In genomic region chr2:165528691-165529090, GRCh38 we compare ENCODE assay signal across 16 cellular contexts. TPM values are rescaled to one million over a fixed set of nuclear protein-coding genes. Genes with fewer than 3 reads are reported as not detected.
DNase-seq lines count a peak whose midpoint lies in the region; ATAC-seq and TF ChIP-seq lines count a peak whose summit lies in the region.
"Had no signal": no experiment of that assay in that cellular context is flagged by ENCODE, and none has a peak within 500 bp of the region (broad histone marks: within the 10 kb centered on the region; RNA-seq: fewer than 3 reads in every experiment).

No MANE protein-coding gene starts in this region.

- no peak overlapping the region for H3K4me3 ChIP-seq in iPS-20b (ENCODE audit: low read length)
- no peak overlapping the region for H3K4me3 ChIP-seq in transverse colon
- H3K4me3 ChIP-seq: GM23248 had no signal

- H3K9me3 ChIP-seq in iPS-20b (ENCODE audit: insufficient read depth, low read depth, low read length) (no peaks in the 10 kb centered on the region), transverse colon (no peaks in the 10 kb centered on the region)

- TF ChIP-seq POLR2A in transverse colon (IDR thresholded peaks at IDR 0.05): no peak

- no peak overlapping the region for H3K4me3 Mint-ChIP-seq in WTC11
- H3K4me3 Mint-ChIP-seq: B cell; CD4-positive, alpha-beta T cell had no signal

- no peaks in the 10 kb centered on the region; the same call in 1 of the 2 replicates for H3K4me1 ChIP-seq in iPS-20b (ENCODE audit: insufficient read depth, low read length)
- H3K4me1 ChIP-seq in transverse colon: no peaks in the 10 kb centered on the region

- ATAC-seq in GM18868 (IDR thresholded peaks at IDR 0.05; ENCODE audit: unreplicated experiment): peak; percentile 9
- peak; percentile 64 for ATAC-seq in WTC11
- ATAC-seq: HCT116 had no signal

- H3K27me3 Mint-ChIP-seq in WTC11 (ENCODE audit: low read depth): no peaks in the 10 kb centered on the region
- H3K27me3 Mint-ChIP-seq: B cell; CD4-positive, alpha-beta T cell had no signal

- peaks cover 15% of the 10 kb centered on the region for H3K9me3 Mint-ChIP-seq in WTC11
- H3K9me3 Mint-ChIP-seq: CD4-positive, alpha-beta T cell had no signal

- H3K27me3 ChIP-seq in iPS-20b (ENCODE audit: insufficient read depth, low read length) (no peaks in the 10 kb centered on the region), transverse colon (no peaks in the 10 kb centered on the region)

- H3K4me1 Mint-ChIP-seq in WTC11: peaks cover 11% of the 10 kb centered on the region
- H3K4me1 Mint-ChIP-seq: B cell had no signal

- no peak overlapping the region for H3K9ac ChIP-seq in iPS-20b (ENCODE audit: low read depth, low read length)
- H3K9ac ChIP-seq: GM23248 had no signal

- no peak for DNase-seq in WTC11 (ENCODE audit: low spot score)
- no peak for DNase-seq in HEK293T (ENCODE audit: extremely low spot score)
- DNase-seq in transverse colon: no peak
- no peak for DNase-seq in activated CD4-positive, alpha-beta T cell treated with anti-CD3 and anti-CD28 coated beads for 48 hours
- no peak for DNase-seq in NCI-H526 treated with DMSO at 0.1 percent for 48 hours (lab: John Stamatoyannopoulos, UW)
- DNase-seq: CD4-positive, alpha-beta T cell; DMS153; DMS79; GF-D8; GM23248; KG1 had no signal

- TF ChIP-seq CTCF in WTC11 (IDR thresholded peaks at IDR 0.05) (no peak), transverse colon (IDR thresholded peaks at IDR 0.05) (no peak)

- H3K27ac ChIP-seq in iPS-20b (ENCODE audit: low read length) (peak overlapping the region; percentile 55), transverse colon (no peak overlapping the region)
- H3K27ac ChIP-seq: C4-2B, GM23248 had no signal

- POLR2A ChIA-PET in WTC11 (lab: Charles Lee) (no interaction called here), HEK293T (lab: Yijun Ruan, JAX) (no interaction called here)

- no peak overlapping the region for H3K27ac Mint-ChIP-seq in WTC11
- H3K27ac Mint-ChIP-seq: B cell; CD4-positive, alpha-beta T cell had no signal

- in situ Hi-C loops in transverse colon (cut with MboI; ENCODE audit: low pct_ligation_motif_present in 1 of 4, low pct_unique_long_range_greater_than_20kb in 1 of 4, low sequenced_read_pairs in 3 of 4): no loop called here

- TF ChIP-seq EP300 in transverse colon (IDR thresholded peaks at IDR 0.05; ENCODE audit: low read depth): no peak

- intact Hi-C loops in transverse colon (cut with DNase I; ENCODE audit: low total_unique reads): no loop called here

- no peaks in the 10 kb centered on the region for H3K36me3 ChIP-seq in iPS-20b (ENCODE audit: insufficient read depth, low read depth, low read length)
- no peaks in the 10 kb centered on the region for H3K36me3 ChIP-seq in transverse colon

- CTCF ChIA-PET in WTC11 (lab: Charles Lee): interaction anchor here (0.7 to 1.3 kb wide), 2 partner anchors 23 to 346 kb away, joined by 3 read pairs; no protein-coding TSS in a partner anchor
- CTCF ChIA-PET in HEK293T (lab: Yijun Ruan, JAX): interaction anchor here (0.6 kb wide), 1 partner anchor 223 kb away, joined by 3 read pairs; no protein-coding TSS in a partner anchor

- peaks cover 11% of the 10 kb centered on the region for H3K36me3 Mint-ChIP-seq in WTC11

- 87 to 94% methylated on average over 3 to 4 of the region's 4 CpGs for WGBS in transverse colon (ENCODE audit: low coverage in 1 of 2), 2 donors

TF ChIP-seq in WTC11, 78 proteins besides CTCF, POLR2A, EP300 and RAD21:
- TF ChIP-seq SOX15 (CRISPR knock-in tag; IDR thresholded peaks at IDR 0.05): no peak

TF ChIP-seq in HEK293T, 16 proteins besides CTCF, POLR2A, EP300 and RAD21:
- no peak for TF ChIP-seq SUZ12 (IDR thresholded peaks at IDR 0.05)
- TF ChIP-seq NFRKB (IDR thresholded peaks at IDR 0.05): no peak
- TF ChIP-seq PKNOX1 (IDR thresholded peaks at IDR 0.05): no peak
- no peak for TF ChIP-seq LEF1 (IDR thresholded peaks at IDR 0.05; ENCODE audit: borderline replicate concordance)
- TF ChIP-seq ELF4 (IDR thresholded peaks at IDR 0.05): no peak
- no peak for TF ChIP-seq FOXM1 (IDR thresholded peaks at IDR 0.05; ENCODE audit: borderline replicate concordance)
- TF ChIP-seq FOXK2 (IDR thresholded peaks at IDR 0.05): no peak
- no peak for TF ChIP-seq ARNT (IDR thresholded peaks at IDR 0.05)
- TF ChIP-seq ZNF384 (IDR thresholded peaks at IDR 0.05): no peak
- no peak for TF ChIP-seq TARDBP (IDR thresholded peaks at IDR 0.05)
- no peak for TF ChIP-seq SP1 (IDR thresholded peaks at IDR 0.05)
- no peak for TF ChIP-seq BHLHE40 (IDR thresholded peaks at IDR 0.05; ENCODE audit: borderline replicate concordance)
- no peak for TF ChIP-seq FOXA1 (IDR thresholded peaks at IDR 0.05)
- TF ChIP-seq HDGF (IDR thresholded peaks at IDR 0.05; ENCODE audit: borderline replicate concordance): no peak
- TF ChIP-seq CTBP1 (IDR thresholded peaks at IDR 0.05; ENCODE audit: borderline replicate concordance): no peak
- no peak for TF ChIP-seq L3MBTL2 (conservative IDR thresholded peaks at IDR 0.05)

RNA-seq across cellular contexts. Expression of gene CSRNP3, which starts 59.2 kb away (rescaled TPM):
- total RNA-seq in WTC11 (2021) (7.3 to 8.0 TPM (median 8.0 TPM) in 3 replicates), transverse colon (10 to 100 TPM in 1 of 4 donors, 1 to 10 TPM in 2, under 1 TPM in 1; 0.37 to 11.1 (median 3.2) TPM)
- total RNA-seq: B cell; CD4-positive, alpha-beta T cell had no signal
